In the genomic region with DNA sequence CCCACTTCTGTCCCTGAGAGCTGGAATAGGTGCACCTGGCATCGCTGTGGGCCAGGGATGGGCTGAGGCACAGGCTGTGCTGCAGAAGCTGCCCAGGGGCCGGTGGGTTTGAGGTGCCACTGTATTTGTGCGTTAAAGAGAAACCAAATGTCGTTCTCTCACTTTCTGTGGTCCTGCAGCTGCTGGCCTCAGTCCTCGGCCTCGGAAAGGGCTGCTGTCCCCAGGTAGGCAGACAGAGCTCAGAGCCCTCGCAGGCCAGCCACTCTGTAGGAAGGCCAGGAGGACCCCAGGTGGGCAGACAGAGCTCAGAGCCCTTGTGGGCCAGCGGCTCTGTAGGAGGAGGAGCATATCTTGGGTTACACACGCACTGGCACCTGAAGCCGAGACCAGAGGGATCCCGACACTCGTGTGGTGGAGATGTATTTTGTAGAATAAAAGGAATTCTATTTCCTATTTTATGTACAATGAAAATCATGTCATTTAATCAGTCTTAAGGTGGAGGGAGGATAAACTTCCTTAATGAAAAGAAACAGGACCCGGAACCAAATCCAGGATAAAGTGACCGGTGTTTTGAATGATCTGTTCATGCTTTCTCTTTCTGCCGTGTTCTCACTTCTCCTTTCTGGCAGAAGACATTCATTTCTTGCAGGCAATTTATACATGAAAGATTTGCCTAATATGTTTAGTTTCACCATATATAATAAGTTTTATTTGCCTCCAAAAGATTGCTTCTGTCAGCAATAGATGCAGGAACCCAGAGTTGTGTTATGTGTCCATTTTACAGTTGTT, we compare ENCODE assay signal across 8 cellular contexts. TPM values are rescaled to one million over a fixed set of nuclear protein-coding genes. Genes with fewer than 3 reads are reported as not detected.
DNase-seq lines count a peak whose midpoint lies in the region; ATAC-seq and TF ChIP-seq lines count a peak whose summit lies in the region.

No MANE protein-coding gene starts in this region.

- TF ChIP-seq CTCF in adrenal gland (IDR thresholded peaks at IDR 0.05) (no peak), neural progenitor cell (IDR thresholded peaks at IDR 0.05) (no peak), glutamatergic neuron (IDR thresholded peaks at IDR 0.05; ENCODE audit: partially characterized antibody, unreplicated experiment) (no peak)

- no peak overlapping the region for H2AFZ ChIP-seq in neural progenitor cell (replicated peaks)

- peak overlapping the region; percentile 33 for H3K4me3 Mint-ChIP-seq in neural progenitor cell
- no peak overlapping the region for H3K4me3 Mint-ChIP-seq in stimulated activated naive CD8-positive, alpha-beta T cell treated with anti-CD3 and anti-CD28 coated beads, Interleukin-15, amount 100 ng/mL, for 72 hours
- no peak overlapping the region for H3K4me3 Mint-ChIP-seq in glutamatergic neuron (ENCODE audit: unreplicated experiment)

- intact Hi-C loops in adrenal gland (cut with DNase I) = no loop called here

- no peaks in the 10 kb centered on the region for H3K36me3 ChIP-seq in adrenal gland (replicated peaks in 1 of 2)
- H3K36me3 ChIP-seq in neural progenitor cell = no peaks in the 10 kb centered on the region

- no peak overlapping the region for H3K9ac ChIP-seq in neural progenitor cell

- no peaks in the 10 kb centered on the region for H3K9me3 ChIP-seq in adrenal gland (replicated peaks in 1 of 3)
- no peaks in the 10 kb centered on the region for H3K9me3 ChIP-seq in neural progenitor cell (ENCODE audit: low read depth)

- H3K79me2 ChIP-seq in neural progenitor cell (ENCODE audit: low read depth) = no peaks in the 10 kb centered on the region

- DNase-seq in adrenal gland = peak in 2 of 7 donors; percentile 13 to 17
- DNase-seq in neural progenitor cell (ENCODE audit: low spot score) = no peak
- DNase-seq in stimulated activated naive CD8-positive, alpha-beta T cell treated with anti-CD3 and anti-CD28 coated beads, Interleukin-15, amount 100 ng/mL, for 72 hours = no peak
- DNase-seq in glutamatergic neuron = no peak
- no peak for DNase-seq in NCI-H526 treated with DMSO at 0.1 percent for 48 hours (lab: John Stamatoyannopoulos, UW)
- no peak for DNase-seq in middle frontal gyrus (ENCODE audit: extremely low spot score, low spot score)

- WGBS in adrenal gland, 4 donors = 74 to 80% (median 80%) methylated on average over 13 to 15 of the region's 15 CpGs

- H3K36me3 Mint-ChIP-seq in neural progenitor cell (peaks cover 7% of the 10 kb centered on the region), glutamatergic neuron (ENCODE audit: unreplicated experiment) (no peaks in the 10 kb centered on the region)

- H3K4me1 Mint-ChIP-seq in neural progenitor cell = peaks cover 57% of the 10 kb centered on the region
- peaks cover 31% of the 10 kb centered on the region for H3K4me1 Mint-ChIP-seq in stimulated activated naive CD8-positive, alpha-beta T cell treated with anti-CD3 and anti-CD28 coated beads, Interleukin-15, amount 100 ng/mL, for 72 hours
- peaks cover 42% of the 10 kb centered on the region for H3K4me1 Mint-ChIP-seq in glutamatergic neuron (ENCODE audit: low read depth, unreplicated experiment)

- H3K4me3 ChIP-seq in adrenal gland (peak overlapping the region in 1 of 4 donors; percentile 42), neural progenitor cell (no peak overlapping the region)

- H3K4me1 ChIP-seq in adrenal gland (replicated peaks in 1 of 2) (peaks cover 4 to 12% of the 10 kb centered on the region in 2 donors), neural progenitor cell (peaks cover 63% of the 10 kb centered on the region)

- H3K27ac Mint-ChIP-seq in neural progenitor cell (no peak overlapping the region), glutamatergic neuron (ENCODE audit: unreplicated experiment) (no peak overlapping the region)
- no peak overlapping the region for H3K27ac Mint-ChIP-seq in stimulated activated naive CD8-positive, alpha-beta T cell treated with anti-CD3 and anti-CD28 coated beads, Interleukin-15, amount 100 ng/mL, for 72 hours

- no peak for TF ChIP-seq POLR2A in adrenal gland (IDR thresholded peaks at IDR 0.05)

- peak; percentile 60 for ATAC-seq in GM18868 (IDR thresholded peaks at IDR 0.05; ENCODE audit: unreplicated experiment)
- ATAC-seq in HG03095 (IDR thresholded peaks at IDR 0.05; ENCODE audit: unreplicated experiment) = peak; percentile 54
- no peak for ATAC-seq in stimulated activated naive CD8-positive, alpha-beta T cell treated with anti-CD3 and anti-CD28 coated beads, Interleukin-15, amount 100 ng/mL, for 72 hours

- H3K27me3 ChIP-seq in adrenal gland = no peaks in the 10 kb centered on the region
- H3K27me3 ChIP-seq in neural progenitor cell = no peaks in the 10 kb centered on the region

- peak overlapping the region; percentile 25 for H3K4me2 ChIP-seq in neural progenitor cell

- peaks cover 11% of the 10 kb centered on the region for H3F3A ChIP-seq in neural progenitor cell (ENCODE audit: low read depth)

- H3K27ac ChIP-seq in adrenal gland (peak overlapping the region; percentile 18 to 89 (median 69)), neural progenitor cell (no peak overlapping the region)

- H3K27me3 Mint-ChIP-seq in neural progenitor cell (ENCODE audit: insufficient read depth, low read depth) (peaks cover 8% of the 10 kb centered on the region), glutamatergic neuron (ENCODE audit: unreplicated experiment) (peaks cover 8% of the 10 kb centered on the region)
- H3K27me3 Mint-ChIP-seq in stimulated activated naive CD8-positive, alpha-beta T cell treated with anti-CD3 and anti-CD28 coated beads, Interleukin-15, amount 100 ng/mL, for 72 hours = peaks cover 28% of the 10 kb centered on the region

- H3K9me3 Mint-ChIP-seq in neural progenitor cell (no peaks in the 10 kb centered on the region), glutamatergic neuron (ENCODE audit: unreplicated experiment) (peaks cover 6% of the 10 kb centered on the region)
- H3K9me3 Mint-ChIP-seq in stimulated activated naive CD8-positive, alpha-beta T cell treated with anti-CD3 and anti-CD28 coated beads, Interleukin-15, amount 100 ng/mL, for 72 hours = no peaks in the 10 kb centered on the region

- peaks cover 52% of the 10 kb centered on the region for H4K20me1 ChIP-seq in neural progenitor cell (ENCODE audit: low read depth)

RNA-seq across cellular contexts. Expression of a gene that starts 54.4 kb away (rescaled TPM):
- total RNA-seq in adrenal gland (under 1 TPM in 4 of 8 donors, not detected in 4; 0.12 to 0.51 (median 0.18) TPM), neural progenitor cell (ENCODE audit: low replicate concordance) (not detected in 2 replicates), glutamatergic neuron (ENCODE audit: unreplicated experiment) (9.4 TPM)
- under 1 TPM in 2 of 3 donors, not detected in 1; 0.64 to 0.84 TPM for polyA plus RNA-seq in adrenal gland
